In genomic region chr20:39283464-39283863, GRCh38 we compare ENCODE assay signal across 19 cellular contexts.
"Had no signal": no experiment of that assay in that cellular context is flagged by ENCODE, and none has a peak within 500 bp of the region (broad histone marks: within the 10 kb centered on the region; RNA-seq: fewer than 3 reads in every experiment).

No MANE protein-coding gene starts in this region.

- H3K4me1 ChIP-seq: adrenal gland, breast epithelium, left lung, transverse colon had no signal

- H3K27ac ChIP-seq: adrenal gland, breast epithelium, coronary artery, epithelial cell of prostate, left lung, transverse colon, WERI-Rb-1 had no signal

- H3K36me3 ChIP-seq: adrenal gland, breast epithelium, left lung, sigmoid colon, transverse colon, WERI-Rb-1 had no signal

- DNase-seq: activated gamma-delta T cell treated with Interleukin-2 at 50 U/mL for 16 hours; activated T-cell treated with anti-CD3 and anti-CD28 coated beads, Interleukin-2, amount 50 U/mL, for 1 hour; adrenal gland; foreskin fibroblast; immature natural killer cell; left lung; naive thymus-derived CD4-positive, alpha-beta T cell; stimulated activated CD4-positive, alpha-beta T cell treated with anti-CD3 and anti-CD28 coated beads, Interleukin-2, amount 100 ng/mL, for 48 hours; stimulated activated CD8-positive, alpha-beta memory T cell treated with anti-CD3 and anti-CD28 coated beads, Interleukin-4, amount 100 ng/mL, for 48 hours; stimulated activated naive B cell treated with anti-CD40 and anti-IgM and Interleukin-4, amounts not matched to agents 10 μg/mL and 1 μg/mL and 100 μg/mL, for 72 hours; transverse colon; WERI-Rb-1 had no signal

- H3K27me3 ChIP-seq: adrenal gland, breast epithelium, left lung, sigmoid colon, transverse colon had no signal

- FAIRE-seq: astrocyte, TTC549, urothelium cell line had no signal

- ATAC-seq: left lung; naive thymus-derived CD4-positive, alpha-beta T cell; stimulated activated naive B cell treated with anti-CD40 and anti-IgM and Interleukin-4, amounts not matched to agents 10 μg/mL and 1 μg/mL and 100 μg/mL, for 72 hours had no signal

- H3K9me3 ChIP-seq: adrenal gland, breast epithelium, sigmoid colon, transverse colon had no signal

- H3K4me3 ChIP-seq: adrenal gland, breast epithelium, coronary artery, left lung, sigmoid colon, transverse colon had no signal
